In the genomic region with DNA sequence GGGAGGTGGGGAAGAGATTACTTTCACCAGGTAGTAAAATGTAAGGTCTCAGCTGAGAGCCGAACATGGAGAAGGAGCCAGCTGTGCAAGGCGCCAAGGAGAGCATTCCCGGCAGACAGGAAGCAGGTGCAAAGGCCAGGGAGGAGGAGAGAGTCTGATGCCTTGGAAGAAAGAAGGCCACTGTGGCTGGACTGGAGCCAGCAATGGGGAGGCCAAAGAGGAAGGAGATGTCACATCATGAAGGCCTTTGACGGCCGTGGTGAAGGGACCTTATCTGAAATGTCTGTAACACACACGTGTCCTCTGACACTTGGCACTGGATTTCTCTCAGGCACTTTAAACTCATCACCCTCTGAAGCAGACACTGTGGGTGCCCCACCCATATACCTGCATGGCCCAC, we compare ENCODE assay signal across 2 cellular contexts.
TF ChIP-seq lines count a peak whose summit lies in the region.

No MANE protein-coding gene starts in this region.

TF ChIP-seq in liver, 16 proteins besides CTCF, POLR2A, EP300 and RAD21:
- TF ChIP-seq, protein P1, sequence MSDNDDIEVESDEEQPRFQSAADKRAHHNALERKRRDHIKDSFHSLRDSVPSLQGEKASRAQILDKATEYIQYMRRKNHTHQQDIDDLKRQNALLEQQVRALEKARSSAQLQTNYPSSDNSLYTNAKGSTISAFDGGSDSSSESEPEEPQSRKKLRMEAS (IDR thresholded peaks at IDR 0.05) = no peak
- TF ChIP-seq GABPA (IDR thresholded peaks at IDR 0.05 in 1 of 2, conservative IDR thresholded peaks at IDR 0.05 in 1 of 2) = no peak
- TF ChIP-seq TAF1 (conservative IDR thresholded peaks at IDR 0.05) = no peak
- TF ChIP-seq NR2F2 (IDR thresholded peaks at IDR 0.05) = peak; percentile 82

TF ChIP-seq in HepG2, 621 proteins besides CTCF, POLR2A, EP300 and RAD21:
- TF ChIP-seq ZC3H13 (CRISPR knock-in tag; IDR thresholded peaks at IDR 0.05) (no peak), BCL3 (CRISPR knock-in tag; IDR thresholded peaks at IDR 0.05) (no peak), ADNP (CRISPR knock-in tag; IDR thresholded peaks at IDR 0.05) (no peak), HNRNPUL1 (IDR thresholded peaks at IDR 0.05; ENCODE audit: low read depth, low read length) (no peak), ZNF782 (CRISPR knock-in tag; IDR thresholded peaks at IDR 0.05; ENCODE audit: borderline replicate concordance) (no peak), GATAD1 (CRISPR knock-in tag; IDR thresholded peaks at IDR 0.05) (no peak), ETV5 (CRISPR knock-in tag; IDR thresholded peaks at IDR 0.05; ENCODE audit: borderline replicate concordance) (no peak), ZBTB21 (CRISPR knock-in tag; IDR thresholded peaks at IDR 0.05) (no peak), ZBTB20 (CRISPR knock-in tag; IDR thresholded peaks at IDR 0.05; ENCODE audit: borderline replicate concordance, low read depth) (no peak), GLI4 (CRISPR knock-in tag; IDR thresholded peaks at IDR 0.05; ENCODE audit: borderline replicate concordance) (no peak), ZFY (CRISPR knock-in tag; IDR thresholded peaks at IDR 0.05) (no peak), ZFYVE20 (CRISPR knock-in tag; IDR thresholded peaks at IDR 0.05; ENCODE audit: borderline replicate concordance, low read depth) (no peak), ETS1 (CRISPR knock-in tag; IDR thresholded peaks at IDR 0.05) (no peak), PHF5A (CRISPR knock-in tag; IDR thresholded peaks at IDR 0.05; ENCODE audit: low read depth, unreplicated experiment) (no peak), KDM1A (CRISPR knock-in tag; IDR thresholded peaks at IDR 0.05) (no peak), TSC22D2 (CRISPR knock-in tag; IDR thresholded peaks at IDR 0.05; ENCODE audit: borderline replicate concordance) (no peak)
- TF ChIP-seq, protein P2, sequence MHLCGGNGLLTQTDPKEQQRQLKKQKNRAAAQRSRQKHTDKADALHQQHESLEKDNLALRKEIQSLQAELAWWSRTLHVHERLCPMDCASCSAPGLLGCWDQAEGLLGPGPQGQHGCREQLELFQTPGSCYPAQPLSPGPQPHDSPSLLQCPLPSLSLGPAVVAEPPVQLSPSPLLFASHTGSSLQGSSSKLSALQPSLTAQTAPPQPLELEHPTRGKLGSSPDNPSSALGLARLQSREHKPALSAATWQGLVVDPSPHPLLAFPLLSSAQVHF (CRISPR knock-in tag; IDR thresholded peaks at IDR 0.05) = no peak
- TF ChIP-seq, protein P3, sequence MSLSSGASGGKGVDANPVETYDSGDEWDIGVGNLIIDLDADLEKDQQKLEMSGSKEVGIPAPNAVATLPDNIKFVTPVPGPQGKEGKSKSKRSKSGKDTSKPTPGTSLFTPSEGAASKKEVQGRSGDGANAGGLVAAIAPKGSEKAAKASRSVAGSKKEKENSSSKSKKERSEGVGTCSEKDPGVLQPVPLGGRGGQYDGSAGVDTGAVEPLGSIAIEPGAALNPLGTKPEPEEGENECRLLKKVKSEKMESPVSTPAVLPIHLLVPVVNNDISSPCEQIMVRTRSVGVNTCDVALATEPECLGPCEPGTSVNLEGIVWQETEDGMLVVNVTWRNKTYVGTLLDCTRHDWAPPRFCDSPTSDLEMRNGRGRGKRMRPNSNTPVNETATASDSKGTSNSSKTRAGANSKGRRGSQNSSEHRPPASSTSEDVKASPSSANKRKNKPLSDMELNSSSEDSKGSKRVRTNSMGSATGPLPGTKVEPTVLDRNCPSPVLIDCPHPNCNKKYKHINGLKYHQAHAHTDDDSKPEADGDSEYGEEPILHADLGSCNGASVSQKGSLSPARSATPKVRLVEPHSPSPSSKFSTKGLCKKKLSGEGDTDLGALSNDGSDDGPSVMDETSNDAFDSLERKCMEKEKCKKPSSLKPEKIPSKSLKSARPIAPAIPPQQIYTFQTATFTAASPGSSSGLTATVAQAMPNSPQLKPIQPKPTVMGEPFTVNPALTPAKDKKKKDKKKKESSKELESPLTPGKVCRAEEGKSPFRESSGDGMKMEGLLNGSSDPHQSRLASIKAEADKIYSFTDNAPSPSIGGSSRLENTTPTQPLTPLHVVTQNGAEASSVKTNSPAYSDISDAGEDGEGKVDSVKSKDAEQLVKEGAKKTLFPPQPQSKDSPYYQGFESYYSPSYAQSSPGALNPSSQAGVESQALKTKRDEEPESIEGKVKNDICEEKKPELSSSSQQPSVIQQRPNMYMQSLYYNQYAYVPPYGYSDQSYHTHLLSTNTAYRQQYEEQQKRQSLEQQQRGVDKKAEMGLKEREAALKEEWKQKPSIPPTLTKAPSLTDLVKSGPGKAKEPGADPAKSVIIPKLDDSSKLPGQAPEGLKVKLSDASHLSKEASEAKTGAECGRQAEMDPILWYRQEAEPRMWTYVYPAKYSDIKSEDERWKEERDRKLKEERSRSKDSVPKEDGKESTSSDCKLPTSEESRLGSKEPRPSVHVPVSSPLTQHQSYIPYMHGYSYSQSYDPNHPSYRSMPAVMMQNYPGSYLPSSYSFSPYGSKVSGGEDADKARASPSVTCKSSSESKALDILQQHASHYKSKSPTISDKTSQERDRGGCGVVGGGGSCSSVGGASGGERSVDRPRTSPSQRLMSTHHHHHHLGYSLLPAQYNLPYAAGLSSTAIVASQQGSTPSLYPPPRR (CRISPR knock-in tag; IDR thresholded peaks at IDR 0.05; ENCODE audit: borderline replicate concordance) = no peak
